In genomic region chr5:65967288-65968066, GRCh38 we compare ENCODE assay signal across 20 cellular contexts. TPM values are rescaled to one million over a fixed set of nuclear protein-coding genes. Genes with fewer than 3 reads are reported as not detected.
DNase-seq lines count a peak whose midpoint lies in the region; ATAC-seq, FAIRE-seq and TF ChIP-seq lines count a peak whose summit lies in the region.
"Had no signal": no experiment of that assay in that cellular context is flagged by ENCODE, and none has a peak within 500 bp of the region (broad histone marks: within the 10 kb centered on the region; RNA-seq: fewer than 3 reads in every experiment).

No MANE protein-coding gene starts in this region.

- H3K27me3 Mint-ChIP-seq in activated naive CD4-positive, alpha-beta T cell treated with anti-CD3 and anti-CD28 coated beads for 36 hours (ENCODE audit: low read depth), result no peaks in the 10 kb centered on the region
- no peaks in the 10 kb centered on the region for H3K27me3 Mint-ChIP-seq in naive thymus-derived CD8-positive, alpha-beta T cell
- no peaks in the 10 kb centered on the region for H3K27me3 Mint-ChIP-seq in activated T-helper 17 cell treated with anti-CD3 and anti-CD28 coated beads, Interleukin-2, amount 50 U/mL, for 72 hours

- no peak overlapping the region for H3K4me3 ChIP-seq in bronchial epithelial cell (ENCODE audit: low read depth, low read length)
- H3K4me3 ChIP-seq: adrenal gland, right lobe of liver, uterus had no signal

- TF ChIP-seq POLR2A in H54 (IDR thresholded peaks at IDR 0.05; ENCODE audit: low read depth, low read length), result no peak

- no peak for DNase-seq in activated naive CD4-positive, alpha-beta T cell treated with anti-CD3 and anti-CD28 coated beads for 36 hours
- DNase-seq in activated naive CD4-positive, alpha-beta T cell treated with Interleukin-2 at 50 U/mL for 16 hours, result no peak
- no peak for DNase-seq in H54 (ENCODE audit: insufficient read length, low spot score)
- peak; percentile 24 for DNase-seq in bronchial epithelial cell (ENCODE audit: low read depth)
- no peak for DNase-seq in naive thymus-derived CD8-positive, alpha-beta T cell
- DNase-seq in D721Med (ENCODE audit: insufficient read length, low spot score), result no peak
- no peak for DNase-seq in NCI-H510A treated with DMSO at 0.1 percent for 48 hours (lab: John Stamatoyannopoulos, UW)
- DNase-seq: activated CD4-positive, alpha-beta T cell treated with anti-CD3 and anti-CD28 coated beads for 1 hour; adrenal gland; central memory CD4-positive, alpha-beta T cell; COR-L47; effector CD8-positive, alpha-beta T cell; hypothalamus; MM.1S; NCI-H1694 treated with DMSO at 0.1 percent for 48 hours; NCI-H446 treated with DMSO at 0.1 percent for 48 hours; occipital lobe; right lobe of liver; uterus had no signal

- no peaks in the 10 kb centered on the region for H3K9me3 Mint-ChIP-seq in activated naive CD4-positive, alpha-beta T cell treated with anti-CD3 and anti-CD28 coated beads for 36 hours
- no peaks in the 10 kb centered on the region for H3K9me3 Mint-ChIP-seq in naive thymus-derived CD8-positive, alpha-beta T cell
- no peaks in the 10 kb centered on the region for H3K9me3 Mint-ChIP-seq in activated T-helper 17 cell treated with anti-CD3 and anti-CD28 coated beads, Interleukin-2, amount 50 U/mL, for 72 hours

- CTCF ChIA-PET in activated naive CD4-positive, alpha-beta T cell treated with anti-CD3 and anti-CD28 coated beads for 36 hours (lab: Charles Lee), result interaction anchor here (0.6 kb wide), 1 partner anchor 183 kb away, joined by 3 read pairs; no protein-coding TSS in a partner anchor

- H3K27ac Mint-ChIP-seq in activated naive CD4-positive, alpha-beta T cell treated with anti-CD3 and anti-CD28 coated beads for 36 hours, result peak overlapping the region; percentile 24
- peak overlapping the region in 8 of 10 donors; percentile 1 to 73 (median 36) for H3K27ac Mint-ChIP-seq in naive thymus-derived CD8-positive, alpha-beta T cell
- no peak overlapping the region for H3K27ac Mint-ChIP-seq in activated T-helper 17 cell treated with anti-CD3 and anti-CD28 coated beads, Interleukin-2, amount 50 U/mL, for 72 hours

- no peaks in the 10 kb centered on the region for H3K27me3 ChIP-seq in bronchial epithelial cell (ENCODE audit: control insufficient read depth, insufficient read depth, low read length)
- H3K27me3 ChIP-seq: adrenal gland, right lobe of liver, uterus had no signal

- POLR2A ChIA-PET in naive thymus-derived CD8-positive, alpha-beta T cell (lab: Charles Lee), result no interaction called here

- peaks cover 69% of the 10 kb centered on the region for H3K4me1 Mint-ChIP-seq in activated naive CD4-positive, alpha-beta T cell treated with anti-CD3 and anti-CD28 coated beads for 36 hours (ENCODE audit: low read depth)
- H3K4me1 Mint-ChIP-seq in naive thymus-derived CD8-positive, alpha-beta T cell, result peaks cover 33 to 78% (median 66%) of the 10 kb centered on the region in 4 donors
- peaks cover 46% of the 10 kb centered on the region for H3K4me1 Mint-ChIP-seq in activated T-helper 17 cell treated with anti-CD3 and anti-CD28 coated beads, Interleukin-2, amount 50 U/mL, for 72 hours

- ATAC-seq in naive thymus-derived CD8-positive, alpha-beta T cell, result no peak
- no peak for ATAC-seq in activated T-helper 17 cell treated with anti-CD3 and anti-CD28 coated beads, Interleukin-2, amount 50 U/mL, for 72 hours (replicated peaks)

- no peak overlapping the region for H3K4me3 Mint-ChIP-seq in activated naive CD4-positive, alpha-beta T cell treated with anti-CD3 and anti-CD28 coated beads for 36 hours
- peak overlapping the region in 8 of 10 donors; percentile 6 to 52 (median 28) for H3K4me3 Mint-ChIP-seq in naive thymus-derived CD8-positive, alpha-beta T cell
- H3K4me3 Mint-ChIP-seq in activated T-helper 17 cell treated with anti-CD3 and anti-CD28 coated beads, Interleukin-2, amount 50 U/mL, for 72 hours, result no peak overlapping the region

- TF ChIP-seq CTCF in bronchial epithelial cell (IDR thresholded peaks at IDR 0.05; ENCODE audit: insufficient read depth, low read length, severe bottlenecking) (no peak), D721Med (IDR thresholded peaks at IDR 0.05; ENCODE audit: insufficient read depth, missing control alignments) (no peak)

- FAIRE-seq in H54 (lab: Jason Lieb, UNC), result peak; percentile 20
- no peak for FAIRE-seq in bronchial epithelial cell (lab: Jason Lieb, UNC)
- no peak for FAIRE-seq in D721Med (lab: Jason Lieb, UNC)

- peaks cover 1% of the 10 kb centered on the region for H3K36me3 Mint-ChIP-seq in activated naive CD4-positive, alpha-beta T cell treated with anti-CD3 and anti-CD28 coated beads for 36 hours (ENCODE audit: low read depth)
- H3K36me3 Mint-ChIP-seq in naive thymus-derived CD8-positive, alpha-beta T cell, result peaks cover 0 to 23% (median under 1%) of the 10 kb centered on the region in 3 donors
- H3K36me3 Mint-ChIP-seq in activated T-helper 17 cell treated with anti-CD3 and anti-CD28 coated beads, Interleukin-2, amount 50 U/mL, for 72 hours (ENCODE audit: low read depth), result no peaks in the 10 kb centered on the region

- no peaks in the 10 kb centered on the region for H3K36me3 ChIP-seq in bronchial epithelial cell (ENCODE audit: control insufficient read depth, insufficient read depth, low read length)
- H3K36me3 ChIP-seq: adrenal gland, right lobe of liver, uterus had no signal

- intact Hi-C loops in activated naive CD4-positive, alpha-beta T cell treated with anti-CD3 and anti-CD28 coated beads for 36 hours (cut with micrococcal nuclease), result no loop called here

RNA-seq across cellular contexts. Expression of gene ERBIN, which starts 41.1 kb away (rescaled TPM):
- 10 to 100 TPM; 41.9 to 42.2 TPM for total RNA-seq in activated naive CD4-positive, alpha-beta T cell treated with anti-CD3 and anti-CD28 coated beads for 36 hours
- 46.1 and 55.7 TPM in 2 replicates for total RNA-seq in bronchial epithelial cell
- total RNA-seq in naive thymus-derived CD8-positive, alpha-beta T cell, result 100 to 1,000 TPM; 127 to 135 TPM
- polyA plus RNA-seq in naive thymus-derived CD8-positive, alpha-beta T cell, result 10 to 100 TPM; 50.3 to 53.8 (median 50.9) TPM
- total RNA-seq in activated T-helper 17 cell treated with anti-CD3 and anti-CD28 coated beads, Interleukin-2, amount 50 U/mL, for 72 hours, result 10 to 100 TPM; 40.0 to 43.9 TPM

Comparison
In these comparisons a context has a peak if more than half of its experiments do, and no peak if none do; other contexts are left out.
1. H3K4me3 Mint-ChIP-seq: peak in naive thymus-derived CD8-positive, alpha-beta T cell (8 of 10); none in activated naive CD4-positive, alpha-beta T cell treated with anti-CD3 and anti-CD28 coated beads for 36 hours (single experiment) and activated T-helper 17 cell treated with anti-CD3 and anti-CD28 coated beads, Interleukin-2, amount 50 U/mL, for 72 hours (single experiment).